29 cellular contexts compared by ENCODE assay signal in the genomic region with DNA sequence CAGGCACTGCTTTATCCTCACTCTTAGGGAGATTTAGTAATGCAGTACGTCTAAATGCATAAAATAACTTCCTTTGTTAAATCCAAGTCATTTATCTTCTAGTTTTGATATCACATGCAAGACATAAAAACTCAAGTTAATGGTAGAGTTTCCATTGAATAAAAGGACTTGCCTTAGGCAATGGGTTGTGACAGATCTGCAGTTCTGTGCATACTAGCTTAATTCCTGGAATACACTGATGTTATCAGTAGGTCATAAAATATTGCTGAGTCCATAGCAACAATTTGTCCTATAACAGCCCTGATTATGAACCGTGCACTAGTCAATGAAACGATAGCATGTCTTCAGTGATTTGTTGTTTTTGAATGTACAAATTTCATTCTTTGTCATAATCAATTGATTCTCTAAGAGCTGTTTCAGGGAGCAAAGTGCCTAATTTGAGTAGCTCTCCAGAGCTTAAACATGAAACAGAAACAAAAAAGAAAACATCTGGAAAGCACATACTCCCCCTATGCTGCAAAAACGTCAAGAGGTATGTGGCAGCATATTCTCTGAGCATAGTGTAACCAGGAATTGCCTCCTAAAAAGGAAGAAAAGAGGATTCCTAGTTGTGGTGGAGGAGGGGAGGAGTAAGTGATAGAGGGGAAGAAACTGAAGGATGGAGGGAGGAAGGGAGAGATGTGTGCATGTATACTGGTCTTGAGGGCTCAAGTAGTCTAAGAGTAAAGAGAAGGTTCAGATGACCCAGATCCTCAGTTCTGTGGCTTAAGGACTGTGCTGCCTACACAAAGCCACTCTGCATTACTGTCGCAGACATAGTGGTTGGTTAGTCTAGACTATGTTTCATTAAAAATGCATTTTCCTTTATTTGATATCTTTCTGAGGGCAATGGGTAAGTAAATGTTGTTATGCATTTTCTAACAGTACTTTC.
DNase-seq lines count a peak whose midpoint lies in the region; ATAC-seq and TF ChIP-seq lines count a peak whose summit lies in the region.
"Had no signal": no experiment of that assay in that cellular context is flagged by ENCODE, and none has a peak within 500 bp of the region (broad histone marks: within the 10 kb centered on the region; RNA-seq: fewer than 3 reads in every experiment).

No MANE protein-coding gene starts in this region.

- no peaks in the 10 kb centered on the region for H3K9me3 ChIP-seq in SK-N-MC (ENCODE audit: low read depth, low read length)
- H3K9me3 ChIP-seq in heart left ventricle: no peaks in the 10 kb centered on the region
- H3K9me3 ChIP-seq: breast epithelium, HAP-1, left lung, upper lobe of right lung had no signal

- H3K9me3 Mint-ChIP-seq in T-helper 2 cell treated with Interferon-gamma antibody and Interleukin-4, amounts not matched to agents 5 μg/mL and 100 μg/mL, for 36 hours: peaks cover 3% of the 10 kb centered on the region
- H3K9me3 Mint-ChIP-seq in activated CD4-positive, alpha-beta T cell treated with anti-CD3 and anti-CD28 coated beads, Interleukin-2, amount 10 ng/mL, durations not matched to agents 24 days and 14 days: no peaks in the 10 kb centered on the region
- H3K9me3 Mint-ChIP-seq: memory B cell had no signal

- no peak for DNase-seq in T-helper 2 cell treated with Interferon-gamma antibody and Interleukin-4, amounts not matched to agents 5 μg/mL and 100 μg/mL, for 36 hours (ENCODE audit: low spot score)
- DNase-seq in T-helper 2 cell (no peak), SK-N-MC (ENCODE audit: low read depth, low spot score) (peak; percentile 44), fibroblast of peridontal ligament (ENCODE audit: extremely low read depth) (peak; percentile 12), ACHN (no peak), heart left ventricle (no peak)
- DNase-seq in activated CD4-positive, alpha-beta T cell treated with anti-CD3 and anti-CD28 coated beads, Interleukin-2, amount 10 ng/mL, durations not matched to agents 24 days and 14 days: no peak
- DNase-seq: 8988T; activated CD4-positive, alpha-beta T cell treated with anti-CD3 and anti-CD28 coated beads for 4 hours; activated CD8-positive, alpha-beta memory T cell treated with anti-CD3 and anti-CD28 coated beads for 24 hours; activated effector memory CD4-positive, alpha-beta T cell treated with Interleukin-2 at 50 U/mL for 16 hours; activated T-cell treated with anti-CD3 and anti-CD28 coated beads for 4 hours; CD4-positive, CD25-positive, alpha-beta regulatory T cell; left lung; NCI-H146; NCI-H2107; NCI-H446 treated with DMSO at 0.1 percent for 48 hours; right cardiac atrium; stimulated activated CD4-positive, alpha-beta T cell treated with anti-CD3 and anti-CD28 coated beads, Interleukin-1b, Interleukin-23, amount 100 ng/mL, for 48 hours; stimulated activated naive CD4-positive, alpha-beta T cell treated with Interleukin-2 at 50 U/mL for 16 hours; upper lobe of right lung; WERI-Rb-1 had no signal

- H3K4me3 ChIP-seq in SK-N-MC (peak overlapping the region; percentile 3; the same call in 1 of the 2 replicates), heart left ventricle (no peak overlapping the region)
- H3K4me3 ChIP-seq: breast epithelium, HAP-1, left lung, upper lobe of right lung had no signal

- no peaks in the 10 kb centered on the region for H3K27me3 Mint-ChIP-seq in T-helper 2 cell treated with Interferon-gamma antibody and Interleukin-4, amounts not matched to agents 5 μg/mL and 100 μg/mL, for 36 hours (ENCODE audit: low read depth)
- no peaks in the 10 kb centered on the region for H3K27me3 Mint-ChIP-seq in activated CD4-positive, alpha-beta T cell treated with anti-CD3 and anti-CD28 coated beads, Interleukin-2, amount 10 ng/mL, durations not matched to agents 24 days and 14 days
- H3K27me3 Mint-ChIP-seq: CD4-positive, CD25-positive, alpha-beta regulatory T cell; memory B cell had no signal

- no peaks in the 10 kb centered on the region for H3K4me1 ChIP-seq in heart left ventricle
- H3K4me1 ChIP-seq: breast epithelium, left lung, upper lobe of right lung had no signal

- TF ChIP-seq CTCF in heart left ventricle (IDR thresholded peaks at IDR 0.05): no peak

- H3K27ac Mint-ChIP-seq in T-helper 2 cell treated with Interferon-gamma antibody and Interleukin-4, amounts not matched to agents 5 μg/mL and 100 μg/mL, for 36 hours: peak overlapping the region; percentile 38
- no peak overlapping the region for H3K27ac Mint-ChIP-seq in activated CD4-positive, alpha-beta T cell treated with anti-CD3 and anti-CD28 coated beads, Interleukin-2, amount 10 ng/mL, durations not matched to agents 24 days and 14 days
- H3K27ac Mint-ChIP-seq: CD4-positive, CD25-positive, alpha-beta regulatory T cell; memory B cell had no signal

- H3K36me3 Mint-ChIP-seq in T-helper 2 cell treated with Interferon-gamma antibody and Interleukin-4, amounts not matched to agents 5 μg/mL and 100 μg/mL, for 36 hours (ENCODE audit: low read depth): no peaks in the 10 kb centered on the region
- H3K36me3 Mint-ChIP-seq in activated CD4-positive, alpha-beta T cell treated with anti-CD3 and anti-CD28 coated beads, Interleukin-2, amount 10 ng/mL, durations not matched to agents 24 days and 14 days (ENCODE audit: low read depth): no peaks in the 10 kb centered on the region
- H3K36me3 Mint-ChIP-seq: activated naive CD4-positive, alpha-beta T cell treated with anti-CD3 and anti-CD28 coated beads, Interleukin-2, amount 50 U/mL, for 72 hours; CD4-positive, CD25-positive, alpha-beta regulatory T cell; memory B cell had no signal

- H3K4me1 Mint-ChIP-seq in T-helper 2 cell treated with Interferon-gamma antibody and Interleukin-4, amounts not matched to agents 5 μg/mL and 100 μg/mL, for 36 hours (ENCODE audit: low read depth): no peaks in the 10 kb centered on the region
- no peaks in the 10 kb centered on the region for H3K4me1 Mint-ChIP-seq in activated CD4-positive, alpha-beta T cell treated with anti-CD3 and anti-CD28 coated beads, Interleukin-2, amount 10 ng/mL, durations not matched to agents 24 days and 14 days
- H3K4me1 Mint-ChIP-seq: CD4-positive, CD25-positive, alpha-beta regulatory T cell; memory B cell had no signal

- ATAC-seq in GM18511 (IDR thresholded peaks at IDR 0.05; ENCODE audit: unreplicated experiment) (no peak), heart left ventricle (no peak)
- ATAC-seq: activated naive CD4-positive, alpha-beta T cell treated with anti-CD3 and anti-CD28 coated beads, Interleukin-2, amount 50 U/mL, for 72 hours; left lung; right cardiac atrium; upper lobe of right lung had no signal

- H3K27me3 ChIP-seq in heart left ventricle: peaks cover 0 to 5% (median 0%) of the 10 kb centered on the region in 9 donors
- H3K27me3 ChIP-seq: breast epithelium, left lung, upper lobe of right lung had no signal

- no peak overlapping the region for H3K27ac ChIP-seq in SK-N-MC
- no peak overlapping the region for H3K27ac ChIP-seq in heart left ventricle
- H3K27ac ChIP-seq: breast epithelium, HL-60, left lung, RWPE1, upper lobe of right lung, WERI-Rb-1 had no signal

- in situ Hi-C loops in ACHN (cut with HindIII; ENCODE audit: low pct_ligation_motif_present, low pct_unique_long_range_greater_than_20kb, low sequenced_read_pairs): no loop called here

- H3K9ac ChIP-seq in SK-N-MC (ENCODE audit: insufficient read length): no peak overlapping the region

- 67 to 71% (median 70%) methylated on average over 5 of the region's 5 CpGs for WGBS in heart left ventricle, 4 donors

- H3K36me3 ChIP-seq in SK-N-MC (ENCODE audit: insufficient read depth, low read length): no peaks in the 10 kb centered on the region
- no peaks in the 10 kb centered on the region for H3K36me3 ChIP-seq in heart left ventricle
- H3K36me3 ChIP-seq: breast epithelium, HAP-1, left lung, upper lobe of right lung, WERI-Rb-1 had no signal

- no peak overlapping the region for H3K4me3 Mint-ChIP-seq in T-helper 2 cell treated with Interferon-gamma antibody and Interleukin-4, amounts not matched to agents 5 μg/mL and 100 μg/mL, for 36 hours
- H3K4me3 Mint-ChIP-seq in activated CD4-positive, alpha-beta T cell treated with anti-CD3 and anti-CD28 coated beads, Interleukin-2, amount 10 ng/mL, durations not matched to agents 24 days and 14 days: no peak overlapping the region
- H3K4me3 Mint-ChIP-seq: CD4-positive, CD25-positive, alpha-beta regulatory T cell; memory B cell had no signal

- intact Hi-C loops in activated CD4-positive, alpha-beta T cell treated with anti-CD3 and anti-CD28 coated beads, Interleukin-2, amount 10 ng/mL, durations not matched to agents 24 days and 14 days (cut with micrococcal nuclease): no loop called here
- intact Hi-C loops in heart left ventricle (cut with DNase I): no loop called here

- TF ChIP-seq POLR2A in heart left ventricle (IDR thresholded peaks at IDR 0.05): no peak

Comparison
In these comparisons a context has a peak if more than half of its experiments do, and no peak if none do; other contexts are left out.
1. DNase-seq: peak in SK-N-MC (single experiment) and fibroblast of peridontal ligament (single experiment); none in T-helper 2 cell treated with Interferon-gamma antibody and Interleukin-4, amounts not matched to agents 5 μg/mL and 100 μg/mL, for 36 hours (single experiment), T-helper 2 cell (0 of 5), activated CD4-positive, alpha-beta T cell treated with anti-CD3 and anti-CD28 coated beads, Interleukin-2, amount 10 ng/mL, durations not matched to agents 24 days and 14 days (single experiment), ACHN (single experiment) and heart left ventricle (0 of 5).